In genomic region chr4:165330071-165330470, GRCh38 we compare ENCODE assay signal across 13 cellular contexts. TPM values are rescaled to one million over a fixed set of nuclear protein-coding genes. Genes with fewer than 3 reads are reported as not detected.
DNase-seq lines count a peak whose midpoint lies in the region; ATAC-seq and TF ChIP-seq lines count a peak whose summit lies in the region.
"Had no signal": no experiment of that assay in that cellular context is flagged by ENCODE, and none has a peak within 500 bp of the region (broad histone marks: within the 10 kb centered on the region; RNA-seq: fewer than 3 reads in every experiment).

No MANE protein-coding gene starts in this region.

- H3K4me3 Mint-ChIP-seq in endodermal cell: no peak overlapping the region

- H3K36me3 ChIP-seq in DND-41 (ENCODE audit: insufficient read depth, low read length) (peaks cover 55% of the 10 kb centered on the region), endodermal cell (ENCODE audit: control insufficient read depth, insufficient read depth, low read length) (peaks cover 46% of the 10 kb centered on the region), neural cell (ENCODE audit: insufficient read depth, low read length) (no peaks in the 10 kb centered on the region), MM.1S (replicated peaks; ENCODE audit: insufficient read depth, low read length) (peaks cover 13% of the 10 kb centered on the region; the same call in 1 of the 2 replicates)

- H3K79me2 ChIP-seq in DND-41 (ENCODE audit: insufficient read depth, low read length): peaks cover 85% of the 10 kb centered on the region
- peaks cover 80% of the 10 kb centered on the region for H3K79me2 ChIP-seq in neural cell (replicated peaks; ENCODE audit: insufficient read depth, low read length)
- peaks cover 72% of the 10 kb centered on the region for H3K79me2 ChIP-seq in MM.1S (ENCODE audit: low read length)

- TF ChIP-seq EP300 in neural cell (conservative IDR thresholded peaks at IDR 0.05; ENCODE audit: poor library complexity, severe bottlenecking): no peak

- no peak for ATAC-seq in DND-41 (ENCODE audit: insufficient read depth, low read depth)
- ATAC-seq: left colon, right cardiac atrium had no signal

- H3F3A ChIP-seq in neural cell (ENCODE audit: insufficient read depth, low read length, poor library complexity, severe bottlenecking): peaks cover 14% of the 10 kb centered on the region
- peaks cover 8% of the 10 kb centered on the region; the same call in 1 of the 2 replicates for H3F3A ChIP-seq in MM.1S (ENCODE audit: insufficient read depth, low read length)

- peak overlapping the region; percentile 44 to 81 for H3K4me3 ChIP-seq in DND-41 (ENCODE audit: low read depth in 1 of 2, low read length in 2 of 2)
- peak overlapping the region; percentile 96 for H3K4me3 ChIP-seq in NB4 (ENCODE audit: low read depth, low read length)
- H3K4me3 ChIP-seq in endodermal cell (ENCODE audit: low read length): peak overlapping the region; percentile 95
- peak overlapping the region; percentile 75 for H3K4me3 ChIP-seq in neural cell (ENCODE audit: low read length)
- H3K4me3 ChIP-seq in MM.1S (ENCODE audit: low read length): no peak overlapping the region

- H2AFZ ChIP-seq in DND-41 (ENCODE audit: low read depth, low read length) (no peak overlapping the region), neural cell (ENCODE audit: low read depth, low read length) (no peak overlapping the region), MM.1S (ENCODE audit: low read length) (no peak overlapping the region)

- H3K9me2 ChIP-seq in neural cell (ENCODE audit: insufficient read depth, low read length) (no peaks in the 10 kb centered on the region), MM.1S (replicated peaks; ENCODE audit: insufficient read depth, low read length) (no peaks in the 10 kb centered on the region)

- H4K20me1 ChIP-seq in DND-41 (ENCODE audit: insufficient read depth, low read length): peaks cover 66% of the 10 kb centered on the region
- peaks cover 14% of the 10 kb centered on the region for H4K20me1 ChIP-seq in neural cell (ENCODE audit: insufficient read depth)
- H4K20me1 ChIP-seq in MM.1S (ENCODE audit: insufficient read depth, low read length): peaks cover 7% of the 10 kb centered on the region; the same call in 1 of the 2 replicates

- H3K4me1 Mint-ChIP-seq in endodermal cell: peaks cover 31% of the 10 kb centered on the region

- no peak for TF ChIP-seq RAD21 in neural cell (conservative IDR thresholded peaks at IDR 0.05)

- TF ChIP-seq POLR2A in NB4 (IDR thresholded peaks at IDR 0.05; ENCODE audit: extremely low read depth, insufficient read length): no peak

- no peaks in the 10 kb centered on the region for H3K27me3 ChIP-seq in DND-41 (ENCODE audit: insufficient read depth, low read length, poor library complexity)
- H3K27me3 ChIP-seq in endodermal cell (ENCODE audit: control insufficient read depth, insufficient read depth, low read length, poor library complexity, severe bottlenecking): no peaks in the 10 kb centered on the region
- H3K27me3 ChIP-seq in neural cell (ENCODE audit: insufficient read depth, low read depth, low read length): no peaks in the 10 kb centered on the region
- no peaks in the 10 kb centered on the region for H3K27me3 ChIP-seq in MM.1S (replicated peaks; ENCODE audit: insufficient read depth, low read length)

- H3K4me1 ChIP-seq in DND-41 (ENCODE audit: insufficient read depth, low read length): peaks cover 77% of the 10 kb centered on the region
- H3K4me1 ChIP-seq in endodermal cell (ENCODE audit: control insufficient read depth, insufficient read depth, low read length): peaks cover 7% of the 10 kb centered on the region
- peaks cover 25% of the 10 kb centered on the region for H3K4me1 ChIP-seq in MM.1S (ENCODE audit: low read length)

- H3K9me3 ChIP-seq in DND-41 (ENCODE audit: insufficient read depth, low read length, severe bottlenecking) (no peaks in the 10 kb centered on the region), endodermal cell (ENCODE audit: control insufficient read depth, low read length) (no peaks in the 10 kb centered on the region), neural cell (ENCODE audit: low read length) (no peaks in the 10 kb centered on the region), MM.1S (replicated peaks; ENCODE audit: insufficient read depth, low read length) (no peaks in the 10 kb centered on the region)

- peak overlapping the region; percentile 66 for H3K9ac ChIP-seq in DND-41 (ENCODE audit: low read depth, low read length)
- no peak overlapping the region for H3K9ac ChIP-seq in endodermal cell (ENCODE audit: extremely low read depth, low read length, poor library complexity, severe bottlenecking)
- peak overlapping the region; percentile 32 for H3K9ac ChIP-seq in neural cell (ENCODE audit: low read length)
- no peak overlapping the region for H3K9ac ChIP-seq in MM.1S (ENCODE audit: low read length)

- H3K27ac Mint-ChIP-seq in endodermal cell: no peak overlapping the region

- no peaks in the 10 kb centered on the region for H3K27me3 Mint-ChIP-seq in endodermal cell (ENCODE audit: insufficient read depth)

- intact Hi-C loops in posterior cingulate gyrus (cut with DNase I): no loop called here

- peaks cover 33% of the 10 kb centered on the region for H3K36me3 Mint-ChIP-seq in endodermal cell (ENCODE audit: low read depth)

- H3K27ac ChIP-seq in DND-41 (ENCODE audit: low read length): peak overlapping the region; percentile 66
- no peak overlapping the region for H3K27ac ChIP-seq in endodermal cell (ENCODE audit: low read depth, low read length)
- peak overlapping the region; percentile 96 for H3K27ac ChIP-seq in neural cell (ENCODE audit: low read length)
- H3K27ac ChIP-seq in MM.1S (ENCODE audit: low read length): no peak overlapping the region

- DNase-seq in DND-41: no peak
- no peak for DNase-seq in NB4 (ENCODE audit: low read depth)
- DNase-seq in endodermal cell: no peak
- no peak for DNase-seq in iPS-NIHi11 (ENCODE audit: low spot score)
- no peak for DNase-seq in posterior cingulate gyrus
- DNase-seq in NCI-H748 treated with DMSO at 0.1 percent for 48 hours (lab: John Stamatoyannopoulos, UW): no peak
- DNase-seq in MM.1S: no peak
- DNase-seq: activated effector memory CD4-positive, alpha-beta T cell treated with Interleukin-2 at 50 U/mL for 16 hours; left colon; NCI-H1105; right cardiac atrium; T1000 had no signal

- WGBS in endodermal cell (ENCODE audit: insufficient coverage in 1 of 2, insufficient read length in 1 of 2), 2 experiments: 70 to 98% methylated on average over 1 to 2 of the region's 2 CpGs

- H3K9me3 Mint-ChIP-seq in endodermal cell: no peaks in the 10 kb centered on the region

- H3K4me2 ChIP-seq in DND-41 (ENCODE audit: insufficient read depth, low read length) (peak overlapping the region; percentile 83), neural cell (ENCODE audit: low read length) (peak overlapping the region; percentile 79), MM.1S (ENCODE audit: low read depth, low read length) (no peak overlapping the region; the same call in 1 of the 2 replicates)

- TF ChIP-seq CTCF in DND-41 (IDR thresholded peaks at IDR 0.05; ENCODE audit: borderline replicate concordance, extremely low read depth, low read length, poor library complexity, severe bottlenecking): no peak
- no peak for TF ChIP-seq CTCF in NB4 (IDR thresholded peaks at IDR 0.05; ENCODE audit: low read depth, low read length)
- no peak for TF ChIP-seq CTCF in endodermal cell (conservative IDR thresholded peaks at IDR 0.05)
- no peak for TF ChIP-seq CTCF in neural cell (IDR thresholded peaks at IDR 0.05; ENCODE audit: poor library complexity, severe bottlenecking)
- no peak for TF ChIP-seq CTCF in MM.1S (IDR thresholded peaks at IDR 0.05; ENCODE audit: low read length)

TF ChIP-seq in neural cell, 6 proteins besides CTCF, POLR2A, EP300 and RAD21:
- TF ChIP-seq SMC3 (conservative IDR thresholded peaks at IDR 0.05; ENCODE audit: poor library complexity) (no peak), MXI1 (conservative IDR thresholded peaks at IDR 0.05; ENCODE audit: poor library complexity, severe bottlenecking) (no peak), REST (IDR thresholded peaks at IDR 0.05; ENCODE audit: borderline replicate concordance) (no peak), TAF1 (IDR thresholded peaks at IDR 0.05; ENCODE audit: low read depth) (no peak), POLR2AphosphoS5 (IDR thresholded peaks at IDR 0.05) (no peak), EZH2 (IDR thresholded peaks at IDR 0.05; ENCODE audit: borderline replicate concordance, insufficient read depth, low read length, poor library complexity, severe bottlenecking) (no peak)

RNA-seq across cellular contexts. Expression of gene MSMO1, which starts 2.6 kb away (rescaled TPM):
- total RNA-seq in endodermal cell: 100 to 1,000 TPM; 106 to 109 TPM
- polyA plus RNA-seq in endodermal cell (2013, experiment 1 of 2): 314 TPM
- polyA plus RNA-seq in endodermal cell (2013, experiment 2 of 2): 329 TPM
- 222 and 242 TPM in 2 replicates for polyA plus RNA-seq in neural cell
- 267 and 291 TPM in 2 replicates for polyA minus RNA-seq in neural cell

RNA-seq across cellular contexts. Expression of gene CPE, which starts 48.7 kb away (rescaled TPM):
- 100 to 1,000 TPM; 237 to 298 TPM for total RNA-seq in endodermal cell
- 128 TPM for polyA plus RNA-seq in endodermal cell (2013, experiment 1 of 2)
- 134 TPM for polyA plus RNA-seq in endodermal cell (2013, experiment 2 of 2)
- polyA plus RNA-seq in neural cell: 623 and 678 TPM in 2 replicates
- polyA minus RNA-seq in neural cell: 444 TPM in 2 replicates

Comparison
In these comparisons a context has a peak if more than half of its experiments do, and no peak if none do; other contexts are left out.
1. H3K27ac ChIP-seq: peak in DND-41 (single experiment) and neural cell (single experiment); none in endodermal cell (single experiment) and MM.1S (single experiment).
2. H3K9ac ChIP-seq: peak in DND-41 (single experiment) and neural cell (single experiment); none in endodermal cell (single experiment) and MM.1S (single experiment).